In genomic region chr12:132226604-132227003, GRCh38 we compare ENCODE assay signal across 18 cellular contexts.
"Had no signal": no experiment of that assay in that cellular context is flagged by ENCODE, and none has a peak within 500 bp of the region (broad histone marks: within the 10 kb centered on the region; RNA-seq: fewer than 3 reads in every experiment).

No MANE protein-coding gene starts in this region.

- ATAC-seq: foreskin keratinocyte; left lobe of liver; pancreas; sciatic nerve; stimulated activated memory B cell treated with anti-CD40 and anti-IgM and Interleukin-4, amounts not matched to agents 10 μg/mL and 1 μg/mL and 100 μg/mL, for 72 hours; stimulated activated naive CD8-positive, alpha-beta T cell treated with anti-CD3 and anti-CD28 coated beads, Interleukin-15, Interleukin-2, amounts not matched to agents 100 U/mL and 50 U/mL, for 24 hours had no signal

- H3K27ac ChIP-seq: colonic mucosa, esophagus muscularis mucosa, foreskin keratinocyte, neutrophil, pancreas, thoracic aorta, tibial nerve, upper lobe of left lung had no signal

- H3K4me1 ChIP-seq: colonic mucosa, foreskin keratinocyte, pancreas, tibial nerve had no signal

- H3K27me3 ChIP-seq: colonic mucosa had no signal

- H3K9me3 ChIP-seq: colonic mucosa, esophagus muscularis mucosa, neutrophil, pancreas, thoracic aorta, tibial nerve, upper lobe of left lung had no signal

- DNase-seq: colonic mucosa; effector memory CD4-positive, alpha-beta T cell; foreskin keratinocyte; glutamatergic neuron; natural killer cell; stimulated activated CD4-positive, alpha-beta T cell treated with anti-CD3 and anti-CD28 coated beads, Interleukin-4, amount 100 ng/mL, for 4 hours; stimulated activated naive CD8-positive, alpha-beta T cell treated with anti-CD3 and anti-CD28 coated beads, Interleukin-15, Interleukin-2, amounts not matched to agents 100 U/mL and 50 U/mL, for 24 hours; substantia nigra; upper lobe of left lung had no signal

- H3K36me3 ChIP-seq: colonic mucosa, esophagus muscularis mucosa, neutrophil, pancreas, thoracic aorta, tibial nerve, upper lobe of left lung had no signal

- H3K4me3 ChIP-seq: colonic mucosa, esophagus muscularis mucosa, lung, pancreas, thoracic aorta, tibial nerve, upper lobe of left lung had no signal
